ENCODE assay signal across 18 cellular contexts in the genomic region with DNA sequence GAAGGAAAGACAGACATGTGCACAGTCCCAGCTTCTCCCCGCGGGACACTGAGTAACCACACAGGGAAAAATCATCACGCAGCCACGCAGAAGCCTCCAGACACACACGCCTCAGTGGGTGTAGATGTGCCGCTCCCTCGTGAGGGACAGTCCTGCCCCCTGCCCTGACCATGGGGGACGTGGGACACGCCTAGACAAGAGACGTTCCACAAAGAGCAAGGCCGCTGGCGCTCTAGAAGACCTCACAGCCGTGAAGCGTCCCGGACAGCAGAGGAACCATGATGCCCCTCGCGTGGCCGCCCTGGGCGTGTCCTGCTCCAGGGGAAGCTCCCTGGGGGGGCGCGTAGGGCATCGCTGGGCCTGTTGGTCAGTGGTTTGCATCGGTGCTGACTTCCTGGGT.
DNase-seq lines count a peak whose midpoint lies in the region; ATAC-seq, FAIRE-seq and TF ChIP-seq lines count a peak whose summit lies in the region.
"Had no signal": no experiment of that assay in that cellular context is flagged by ENCODE, and none has a peak within 500 bp of the region (broad histone marks: within the 10 kb centered on the region; RNA-seq: fewer than 3 reads in every experiment).

No MANE protein-coding gene starts in this region.

- no TSS peak for BruUV-seq in K562 (replicated peaks; lab: Mats Ljungman, UMichigan)

- H3K79me1 ChIP-seq in neuronal stem cell (ENCODE audit: low read depth, low read length) = peaks cover 19% of the 10 kb centered on the region

- no peak for FAIRE-seq in K562 (lab: Jason Lieb, UNC)

- no peak overlapping the region; a peak in 1 of 4 replicates for H3K9ac ChIP-seq in K562 (ENCODE audit: insufficient read depth in 1 of 2, low read depth in 2 of 2, low read length in 2 of 2)
- H3K9ac ChIP-seq in neuronal stem cell (ENCODE audit: low read depth, low read length, poor library complexity) = peak overlapping the region; percentile 25
- H3K9ac ChIP-seq in colonic mucosa (ENCODE audit: low read depth in 2 of 2, low read length in 2 of 2) = no peak overlapping the region

- H2BK120ac ChIP-seq in neuronal stem cell (ENCODE audit: low read depth, low read length) = no peak overlapping the region

- no peak overlapping the region for H3K14ac ChIP-seq in neuronal stem cell (ENCODE audit: low read length)

- H3K9me3 ChIP-seq in left ventricle myocardium inferior (replicated peaks) (no peaks in the 10 kb centered on the region), K562 (replicated peaks; ENCODE audit: control insufficient read depth, insufficient read depth, low read depth, low read length) (no peaks in the 10 kb centered on the region), neuronal stem cell (replicated peaks in 1 of 2; ENCODE audit: control insufficient read depth in 2 of 2, insufficient read depth in 1 of 2, low read depth in 1 of 2, low read length in 2 of 2) (peaks cover 0 to 8% of the 10 kb centered on the region in 2 donors), colonic mucosa (no peaks in the 10 kb centered on the region)

- no peak for TF ChIP-seq POLR2A in K562 (conservative IDR thresholded peaks at IDR 0.05)

- TF ChIP-seq CTCF in left ventricle myocardium inferior (IDR thresholded peaks at IDR 0.05; ENCODE audit: borderline replicate concordance) = no peak
- TF ChIP-seq CTCF in K562 (IDR thresholded peaks at IDR 0.05 in 2 of 3, conservative IDR thresholded peaks at IDR 0.05 in 1 of 3; ENCODE audit: insufficient read depth in 2 of 3, low read depth in 1 of 3, low read length in 3 of 3) = no peak
- no peak for TF ChIP-seq CTCF in colonic mucosa (IDR thresholded peaks at IDR 0.05)

- peak overlapping the region; percentile 27 for H3K18ac ChIP-seq in neuronal stem cell (ENCODE audit: low read length)

- H2AK5ac ChIP-seq in neuronal stem cell (ENCODE audit: low read depth, low read length) = no peak overlapping the region

- H3K4me3 ChIP-seq in left ventricle myocardium inferior = no peak overlapping the region
- H3K4me3 ChIP-seq in K562 = no peak overlapping the region
- H3K4me3 ChIP-seq in neuronal stem cell (ENCODE audit: low read length in 2 of 2) = no peak overlapping the region
- H3K4me3 ChIP-seq in colonic mucosa = no peak overlapping the region

- in situ Hi-C loops in K562 (cut with MboI) = no loop called here

- no peak overlapping the region for H4K91ac ChIP-seq in neuronal stem cell (ENCODE audit: low read depth, low read length, poor library complexity)

- POLR2A ChIA-PET in K562 (lab: Yijun Ruan, JAX) = interaction anchor here (0.7 kb wide), 1 partner anchor 125 kb away, joined by 3 read pairs; no protein-coding TSS in a partner anchor

- TF ChIP-seq EP300 in K562 (IDR thresholded peaks at IDR 0.05; ENCODE audit: low read length) = no peak

- H3K27me3 ChIP-seq in left ventricle myocardium inferior (ENCODE audit: low read depth) = peaks cover 11% of the 10 kb centered on the region
- H3K27me3 ChIP-seq in K562 (ENCODE audit: control insufficient read depth in 2 of 2, insufficient read depth in 2 of 2, low read length in 2 of 2) = peaks cover 57 to 93% of the 10 kb centered on the region in 2 experiments
- H3K27me3 ChIP-seq in neuronal stem cell (ENCODE audit: control insufficient read depth in 3 of 3, insufficient read depth in 3 of 3, low read depth in 1 of 3, low read length in 3 of 3) = no peaks in the 10 kb centered on the region
- no peaks in the 10 kb centered on the region for H3K27me3 ChIP-seq in colonic mucosa

- H4K20me1 ChIP-seq in K562 (replicated peaks; ENCODE audit: control insufficient read depth, insufficient read depth, low read length) = peaks cover 14% of the 10 kb centered on the region; the same call in 1 of the 2 replicates

- H2AFZ ChIP-seq in K562 (ENCODE audit: low read depth, low read length) = no peak overlapping the region
- no peak overlapping the region for H2AFZ ChIP-seq in neuronal stem cell (ENCODE audit: low read length)

- no peaks in the 10 kb centered on the region for H3K9me1 ChIP-seq in K562 (ENCODE audit: control insufficient read depth, insufficient read depth, low read length)

- CTCF ChIA-PET in K562 (lab: Yijun Ruan, JAX; ENCODE audit: low intra/inter-chr PET ratio) = no interaction called here

- no peaks in the 10 kb centered on the region for H3K4me1 ChIP-seq in left ventricle myocardium inferior
- peaks cover 0 to 9% of the 10 kb centered on the region in 2 experiments; a peak in 1 of 5 replicates for H3K4me1 ChIP-seq in K562 (replicated peaks in 1 of 2; ENCODE audit: control insufficient read depth in 2 of 2, insufficient read depth in 2 of 2, low read length in 2 of 2)
- peaks cover 0 to 6% of the 10 kb centered on the region in 2 donors for H3K4me1 ChIP-seq in neuronal stem cell (ENCODE audit: control insufficient read depth in 2 of 2, insufficient read depth in 1 of 2, low read depth in 1 of 2, low read length in 2 of 2)
- H3K4me1 ChIP-seq in colonic mucosa = no peaks in the 10 kb centered on the region

- intact Hi-C loops in left ventricle myocardium superior (cut with micrococcal nuclease) (no loop called here), left ventricle myocardium inferior (cut with micrococcal nuclease) (no loop called here), K562 (cut with micrococcal nuclease) (no loop called here), colonic mucosa (cut with DNase I) (no loop called here)

- ATAC-seq in left ventricle myocardium superior = no peak
- ATAC-seq in K562 = peak; percentile 23; the same call in 2 of the 3 replicates
- no peak for ATAC-seq in GM21390 (IDR thresholded peaks at IDR 0.05; ENCODE audit: unreplicated experiment)
- ATAC-seq in GM18519 (IDR thresholded peaks at IDR 0.05; ENCODE audit: low FRiP score, unreplicated experiment) = no peak
- ATAC-seq: PC-3, Right ventricle myocardium inferior had no signal

- peak overlapping the region; percentile 27 for H3K23ac ChIP-seq in neuronal stem cell (ENCODE audit: low read depth, low read length, poor library complexity)

- TF ChIP-seq RAD21 in K562 (CRISPR knock-in tag; conservative IDR thresholded peaks at IDR 0.05 in 1 of 2, IDR thresholded peaks at IDR 0.05 in 1 of 2) = no peak

- no peak overlapping the region for H2BK5ac ChIP-seq in neuronal stem cell (ENCODE audit: low read length)

- no peaks in the 10 kb centered on the region for H3K79me2 ChIP-seq in K562 (ENCODE audit: control insufficient read depth, insufficient read depth, low read length)

- DNase-seq in left ventricle myocardium superior (peak; percentile 19), left ventricle myocardium inferior (no peak), K562 (ENCODE audit: extremely low read depth in 1 of 4, low spot score in 3 of 4) (no peak), neuronal stem cell (ENCODE audit: low spot score) (no peak), colonic mucosa (no peak)
- DNase-seq: ACHN; CD8-positive, alpha-beta memory T cell; GF-D8; H9; MM.1S; NCI-H1105; NCI-H1694 treated with DMSO at 0.1 percent for 48 hours; NCI-H446 treated with DMSO at 0.1 percent for 48 hours; NCI-H748 treated with DMSO at 0.1 percent for 48 hours; PC-3 had no signal

- H3K27ac ChIP-seq in left ventricle myocardium inferior (replicated peaks) = no peak overlapping the region
- no peak overlapping the region for H3K27ac ChIP-seq in K562 (ENCODE audit: extremely low read depth, low read depth, low read length)
- no peak overlapping the region for H3K27ac ChIP-seq in neuronal stem cell (replicated peaks; ENCODE audit: low read length)
- no peak overlapping the region for H3K27ac ChIP-seq in colonic mucosa

- H2BK12ac ChIP-seq in neuronal stem cell (ENCODE audit: low read length) = peak overlapping the region; percentile 48

- no peak overlapping the region for H3K4ac ChIP-seq in neuronal stem cell (ENCODE audit: low read length)

- H4K8ac ChIP-seq in neuronal stem cell (ENCODE audit: low read depth, low read length) = no peak overlapping the region

- H3K36me3 ChIP-seq in left ventricle myocardium inferior (peaks cover 25% of the 10 kb centered on the region), K562 (ENCODE audit: control insufficient read depth, insufficient read depth, low read length) (no peaks in the 10 kb centered on the region), neuronal stem cell (replicated peaks in 1 of 2; ENCODE audit: control insufficient read depth in 2 of 2, insufficient read depth in 2 of 2, low read length in 2 of 2) (peaks cover 40 to 100% of the 10 kb centered on the region in 2 donors), colonic mucosa (no peaks in the 10 kb centered on the region)

- WGBS in K562 (ENCODE audit: insufficient coverage, low coverage, missing lambda C conversion rate) = 1% methylated on average over 23 of the region's 23 CpGs
- WGBS in neuronal stem cell (ENCODE audit: extremely low coverage in 2 of 2, insufficient read length in 2 of 2, insufficient replicate concordance in 1 of 2), 2 donors = no CpG with 5 or more reads among the region's 23 CpGs

- no peak overlapping the region for H3K4me2 ChIP-seq in K562 (ENCODE audit: insufficient read depth, low read length)
- no peak overlapping the region for H3K4me2 ChIP-seq in neuronal stem cell (ENCODE audit: insufficient read depth, low read length, poor library complexity, severe bottlenecking)

- H2BK15ac ChIP-seq in neuronal stem cell (ENCODE audit: low read length) = no peak overlapping the region

TF ChIP-seq in K562, 482 proteins besides CTCF, POLR2A, EP300 and RAD21 (continues in another document):
- TF ChIP-seq MYBL2 (IDR thresholded peaks at IDR 0.05; ENCODE audit: low read depth) = no peak
- no peak for TF ChIP-seq MYBL2 (CRISPR knock-in tag; IDR thresholded peaks at IDR 0.05; ENCODE audit: borderline replicate concordance)
- TF ChIP-seq KDM2B (CRISPR knock-in tag; IDR thresholded peaks at IDR 0.05) = no peak
- TF ChIP-seq, protein P1, sequence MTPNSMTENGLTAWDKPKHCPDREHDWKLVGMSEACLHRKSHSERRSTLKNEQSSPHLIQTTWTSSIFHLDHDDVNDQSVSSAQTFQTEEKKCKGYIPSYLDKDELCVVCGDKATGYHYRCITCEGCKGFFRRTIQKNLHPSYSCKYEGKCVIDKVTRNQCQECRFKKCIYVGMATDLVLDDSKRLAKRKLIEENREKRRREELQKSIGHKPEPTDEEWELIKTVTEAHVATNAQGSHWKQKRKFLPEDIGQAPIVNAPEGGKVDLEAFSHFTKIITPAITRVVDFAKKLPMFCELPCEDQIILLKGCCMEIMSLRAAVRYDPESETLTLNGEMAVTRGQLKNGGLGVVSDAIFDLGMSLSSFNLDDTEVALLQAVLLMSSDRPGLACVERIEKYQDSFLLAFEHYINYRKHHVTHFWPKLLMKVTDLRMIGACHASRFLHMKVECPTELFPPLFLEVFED (CRISPR knock-in tag; conservative IDR thresholded peaks at IDR 0.05) = no peak
- TF ChIP-seq SIRT6 (IDR thresholded peaks at IDR 0.05; ENCODE audit: low read depth, low read length) = no peak
